Comparison of ENCODE assay signal across 18 cellular contexts in genomic region chr11:129574431-129574830, GRCh38.
DNase-seq lines count a peak whose midpoint lies in the region; FAIRE-seq and TF ChIP-seq lines count a peak whose summit lies in the region.
"Had no signal": no experiment of that assay in that cellular context is flagged by ENCODE, and none has a peak within 500 bp of the region (broad histone marks: within the 10 kb centered on the region; RNA-seq: fewer than 3 reads in every experiment).

No MANE protein-coding gene starts in this region.

- H3K27ac Mint-ChIP-seq in MCF 10A (ENCODE audit: low read depth, unreplicated experiment) = no peak overlapping the region
- H3K27ac Mint-ChIP-seq: CD4-positive, alpha-beta memory T cell had no signal

- no peak for FAIRE-seq in frontal cortex (lab: Jason Lieb, UNC)
- FAIRE-seq: GM12891, GM18507, H1 had no signal

- no peaks in the 10 kb centered on the region for H3K27me3 Mint-ChIP-seq in MCF 10A (ENCODE audit: insufficient read depth, unreplicated experiment)

- intact Hi-C loops in MCF 10A (cut with micrococcal nuclease) = no loop called here

- no peak for TF ChIP-seq CTCF in MCF 10A (IDR thresholded peaks at IDR 0.05; ENCODE audit: unreplicated experiment)

- CTCF ChIA-PET in MCF 10A (lab: Yijun Ruan, JAX) = no interaction called here

- no TSS peak for BruUV-seq in MCF 10A (replicated peaks; lab: Mats Ljungman, UMichigan)

- H3K9me3 Mint-ChIP-seq in MCF 10A (ENCODE audit: unreplicated experiment) = peaks cover 4% of the 10 kb centered on the region

- H3K36me3 Mint-ChIP-seq in MCF 10A (ENCODE audit: insufficient read depth, unreplicated experiment) = no peaks in the 10 kb centered on the region
- H3K36me3 Mint-ChIP-seq: CD4-positive, alpha-beta memory T cell had no signal

- DNase-seq in Kasumi-1 (lab: John Stamatoyannopoulos, UW) (peak; percentile 2 to 3), dermis microvascular lymphatic vessel endothelial cell (ENCODE audit: low read depth in 2 of 2) (peak; percentile 37 to 87), lung microvascular endothelial cell (ENCODE audit: low read depth in 2 of 2) (peak; percentile 75 to 81), NCI-H446 treated with DMSO at 0.1 percent for 48 hours (lab: John Stamatoyannopoulos, UW) (no peak), MCF 10A (ENCODE audit: unreplicated experiment) (no peak), frontal cortex (ENCODE audit: low spot score in 2 of 2) (no peak)
- DNase-seq: C1 segment of cervical spinal cord; Calu3; CD4-positive, alpha-beta memory T cell; COR-L47; DMS53; DMS79 treated with DMSO at 0.1 percent for 48 hours; GF-D8; H7; HCEC 1CT had no signal

- POLR2A ChIA-PET in MCF 10A (lab: Yijun Ruan, JAX) = no interaction called here

- H3K4me3 Mint-ChIP-seq in MCF 10A (ENCODE audit: unreplicated experiment) = no peak overlapping the region
- H3K4me3 Mint-ChIP-seq: CD4-positive, alpha-beta memory T cell had no signal

- H3K4me1 Mint-ChIP-seq in MCF 10A (ENCODE audit: insufficient read depth, unreplicated experiment) = no peaks in the 10 kb centered on the region
- H3K4me1 Mint-ChIP-seq: CD4-positive, alpha-beta memory T cell had no signal

Comparison
In these comparisons a context has a peak if more than half of its experiments do, and no peak if none do; other contexts are left out.
1. DNase-seq: peak in Kasumi-1 (2 of 2), dermis microvascular lymphatic vessel endothelial cell (2 of 2) and lung microvascular endothelial cell (2 of 2); none in NCI-H446 treated with DMSO at 0.1 percent for 48 hours (single experiment), MCF 10A (single experiment) and frontal cortex (0 of 2).